In genomic region chr3:38022887-38023709, GRCh38 we compare ENCODE assay signal across 9 cellular contexts. TPM values are rescaled to one million over a fixed set of nuclear protein-coding genes. Genes with fewer than 3 reads are reported as not detected.
DNase-seq lines count a peak whose midpoint lies in the region; ATAC-seq, FAIRE-seq and TF ChIP-seq lines count a peak whose summit lies in the region.
"Had no signal": no experiment of that assay in that cellular context is flagged by ENCODE, and none has a peak within 500 bp of the region (broad histone marks: within the 10 kb centered on the region; RNA-seq: fewer than 3 reads in every experiment).

No MANE protein-coding gene starts in this region.

- CTCF ChIA-PET in MCF 10A (lab: Yijun Ruan, JAX): interaction anchor here (0.8 to 2.3 kb wide), 2 partner anchors 26 to 108 kb away, joined by 3 to 9 read pairs; no protein-coding TSS in a partner anchor
- CTCF ChIA-PET in GM12878 (lab: Yijun Ruan, JAX): interaction anchor here (1.7 to 2.2 kb wide), 2 partner anchors 18 to 19 kb away, joined by 4 to 7 read pairs; no protein-coding TSS in a partner anchor

- RAD21 ChIA-PET in GM12878 (lab: Charles Lee; ENCODE audit: unreplicated experiment): interaction anchor here (1.2 kb wide), 1 partner anchor 19 kb away, joined by 3 read pairs; no protein-coding TSS in a partner anchor

- no peaks in the 10 kb centered on the region for H3K27me3 Mint-ChIP-seq in MCF 10A (ENCODE audit: insufficient read depth, unreplicated experiment)

- TF ChIP-seq RAD21 in GM12878 (IDR thresholded peaks at IDR 0.05; ENCODE audit: insufficient read depth, low read depth, low read length): no peak

- no peaks in the 10 kb centered on the region for H3K9me3 Mint-ChIP-seq in MCF 10A (ENCODE audit: unreplicated experiment)

- peak overlapping the region in 1 of 3 donors; percentile 80 for H3K4me3 ChIP-seq in breast epithelium
- no peak overlapping the region for H3K4me3 ChIP-seq in GM12878
- peak overlapping the region; percentile 63 for H3K4me3 ChIP-seq in mesodermal cell (ENCODE audit: extremely low read depth, insufficient read depth, low read length, poor library complexity, severe bottlenecking)
- no peak overlapping the region for H3K4me3 ChIP-seq in tibial artery

- peak overlapping the region in 1 of 2 donors; percentile 98 for H3K27ac ChIP-seq in breast epithelium
- H3K27ac ChIP-seq in GM12878 (ENCODE audit: control insufficient read depth, insufficient read depth): no peak overlapping the region
- H3K27ac ChIP-seq in mesodermal cell (ENCODE audit: low read depth, low read length, severe bottlenecking): no peak overlapping the region
- peak overlapping the region; percentile 94 to 98 for H3K27ac ChIP-seq in tibial artery
- H3K27ac ChIP-seq: SJSA1 had no signal

- TF ChIP-seq POLR2A in breast epithelium (IDR thresholded peaks at IDR 0.05) (no peak), GM12878 (IDR thresholded peaks at IDR 0.05; ENCODE audit: low read depth, low read length) (no peak)

- H3K9me3 ChIP-seq in breast epithelium (no peaks in the 10 kb centered on the region), GM12878 (replicated peaks; ENCODE audit: control insufficient read depth, insufficient read depth, low read length) (no peaks in the 10 kb centered on the region), mesodermal cell (ENCODE audit: control insufficient read depth, low read length) (no peaks in the 10 kb centered on the region), tibial artery (no peaks in the 10 kb centered on the region)
- H3K9me3 ChIP-seq: SJSA1 had no signal

- no peak overlapping the region for H3K9ac ChIP-seq in GM12878 (ENCODE audit: control insufficient read depth, insufficient read depth, low read length)

- BruUV-seq in MCF 10A (replicated peaks; lab: Mats Ljungman, UMichigan): no TSS peak
- BruUV-seq in GM12878 (replicated peaks; lab: Mats Ljungman, UMichigan): no TSS peak

- no peaks in the 10 kb centered on the region for H3K79me2 ChIP-seq in GM12878 (ENCODE audit: control insufficient read depth, insufficient read depth, low read length)

- peak; percentile 59 for FAIRE-seq in GM12878 (lab: Jason Lieb, UNC)

- no peaks in the 10 kb centered on the region for H3K36me3 ChIP-seq in breast epithelium
- H3K36me3 ChIP-seq in GM12878 (ENCODE audit: control insufficient read depth in 2 of 2, insufficient read depth in 2 of 2, low read length in 1 of 2): no peaks in the 10 kb centered on the region
- peaks cover 15% of the 10 kb centered on the region for H3K36me3 ChIP-seq in mesodermal cell (ENCODE audit: control insufficient read depth, insufficient read depth, low read length)
- peaks cover 10 to 24% (median 21%) of the 10 kb centered on the region in 3 donors for H3K36me3 ChIP-seq in tibial artery
- H3K36me3 ChIP-seq: SJSA1 had no signal

- H3K27ac Mint-ChIP-seq in MCF 10A (ENCODE audit: low read depth, unreplicated experiment): no peak overlapping the region

- WGBS in GM12878 (ENCODE audit: insufficient coverage, insufficient replicate concordance, low lambda C conversion rate, missing lambda C conversion rate): 51% methylated on average over 6 of the region's 6 CpGs
- 93 to 95% methylated on average over 3 to 5 of the region's 6 CpGs for WGBS in mesodermal cell (ENCODE audit: insufficient coverage in 2 of 2), 2 experiments

- intact Hi-C loops in MCF 10A (cut with micrococcal nuclease) (no loop called here), breast epithelium (cut with DNase I; ENCODE audit: low total_unique reads) (no loop called here), GM12878 (cut with micrococcal nuclease; ENCODE audit: unreplicated experiment) (no loop called here), tibial artery (cut with DNase I; ENCODE audit: low total_unique reads) (no loop called here)

- TF ChIP-seq CTCF in MCF 10A (IDR thresholded peaks at IDR 0.05; ENCODE audit: unreplicated experiment) (no peak), breast epithelium (IDR thresholded peaks at IDR 0.05) (no peak), GM12878 (IDR thresholded peaks at IDR 0.05 in 2 of 3, conservative IDR thresholded peaks at IDR 0.05 in 1 of 3; ENCODE audit: control insufficient read depth in 2 of 3, extremely low read depth in 1 of 3, insufficient read depth in 1 of 3, low read depth in 3 of 3, low read length in 3 of 3) (no peak), tibial artery (IDR thresholded peaks at IDR 0.05) (no peak)

- SMC1A ChIA-PET in GM12878 (lab: Charles Lee; ENCODE audit: uncharacterized antibody, unreplicated experiment): interaction anchor here (0.6 to 0.7 kb wide), 2 partner anchors 49 to 56 kb away, joined by 3 read pairs; no protein-coding TSS in a partner anchor

- DNase-seq in MCF 10A (ENCODE audit: unreplicated experiment): no peak
- no peak for DNase-seq in breast epithelium (ENCODE audit: low spot score in 2 of 2)
- no peak for DNase-seq in GM12878 (ENCODE audit: low read depth, low spot score)
- peak in 1 of 2 donors; percentile 64 for DNase-seq in tibial artery
- no peak for DNase-seq in NCI-H128 (lab: John Stamatoyannopoulos, UW; ENCODE audit: unreplicated experiment)
- DNase-seq in iPS-NIHi7 (ENCODE audit: extremely low spot score): no peak
- DNase-seq in stimulated activated CD4-positive, alpha-beta T cell treated with anti-CD3 and anti-CD28 coated beads, Interleukin-2, amount 100 ng/mL, for 24 hours: no peak

- POLR2A ChIA-PET in MCF 10A (lab: Yijun Ruan, JAX): interaction anchor here (0.7 to 1.0 kb wide), 2 partner anchors 9 to 135 kb away, joined by 3 to 4 read pairs; no protein-coding TSS in a partner anchor
- POLR2A ChIA-PET in GM12878 (lab: Charles Lee): interaction anchor here (0.7 to 1.6 kb wide), 3 partner anchors 22 to 132 kb away, joined by 3 to 6 read pairs (median 3); no protein-coding TSS in a partner anchor

- no peaks in the 10 kb centered on the region for H3K36me3 Mint-ChIP-seq in MCF 10A (ENCODE audit: insufficient read depth, unreplicated experiment)

- H3K27me3 ChIP-seq in breast epithelium (no peaks in the 10 kb centered on the region), GM12878 (replicated peaks in 1 of 2; ENCODE audit: control insufficient read depth in 2 of 2, insufficient read depth in 2 of 2, low read length in 1 of 2) (peaks cover 0 to under 1% of the 10 kb centered on the region in 2 experiments; a peak in 2 of 4 replicates), tibial artery (no peaks in the 10 kb centered on the region)
- H3K27me3 ChIP-seq: SJSA1 had no signal

- no peak for TF ChIP-seq EP300 in GM12878 (IDR thresholded peaks at IDR 0.05; ENCODE audit: borderline replicate concordance in 1 of 2, control insufficient read depth in 1 of 2, low read depth in 2 of 2, low read length in 2 of 2)

- no peak for ATAC-seq in GM12878

- peaks cover 5 to 13% of the 10 kb centered on the region in 2 donors for H3K4me1 ChIP-seq in breast epithelium
- no peaks in the 10 kb centered on the region; the same call in none of the 2 replicates for H3K4me1 ChIP-seq in GM12878 (ENCODE audit: control insufficient read depth, insufficient read depth, low read length)
- H3K4me1 ChIP-seq in mesodermal cell (ENCODE audit: control insufficient read depth, insufficient read depth, low read length, poor library complexity, severe bottlenecking): peaks cover 18% of the 10 kb centered on the region
- peaks cover 0 to 46% (median 31%) of the 10 kb centered on the region in 4 donors for H3K4me1 ChIP-seq in tibial artery

- peaks cover 27% of the 10 kb centered on the region for H3K4me1 Mint-ChIP-seq in MCF 10A (ENCODE audit: insufficient read depth, unreplicated experiment)

- no peaks in the 10 kb centered on the region for H4K20me1 ChIP-seq in GM12878 (ENCODE audit: control insufficient read depth, insufficient read depth)

- no peak overlapping the region for H2AFZ ChIP-seq in GM12878 (ENCODE audit: control insufficient read depth, low read depth, low read length)

- H3K4me2 ChIP-seq in GM12878 (ENCODE audit: control insufficient read depth, insufficient read depth): peak overlapping the region; percentile 90; the same call in 1 of the 2 replicates

- peak overlapping the region; percentile 100 for H3K4me3 Mint-ChIP-seq in MCF 10A (ENCODE audit: unreplicated experiment)

- in situ Hi-C loops in GM12878 (cut with MboI): no loop called here

RNA-seq across cellular contexts. Expression of gene PLCD1, which starts 6.3 kb away (rescaled TPM):
- total RNA-seq in MCF 10A (2022): 1.8 and 3.1 TPM in 2 replicates
- 10 to 100 TPM; 17.0 to 36.2 (median 23.4) TPM for total RNA-seq in breast epithelium
- 3.8 and 5.4 TPM in 2 replicates for total RNA-seq in GM12878 (2013; cell fraction: nucleolus; rRNA removed)
- 0.73 and 1.2 TPM in 2 replicates for total RNA-seq in GM12878 (2014; rRNA removed)
- 0.55 and 0.89 TPM in 2 replicates for total RNA-seq in GM12878 (2014; rRNA removed; fragmentation: Illumina TruSeq; extraction: Trizol)
- 1.6 and 2.4 TPM in 2 replicates for total RNA-seq in GM12878 (2021)
- polyA plus RNA-seq in GM12878 (2011; ENCODE audit: low read depth): 5.4 TPM
- 1.8 and 3.5 TPM in 2 replicates for polyA plus RNA-seq in GM12878 (2011; rRNA removed)
- 3.6 and 4.2 TPM in 2 replicates for polyA plus RNA-seq in GM12878 (2011; cell fraction: cytosol; rRNA removed)
- 12.2 and 13.7 TPM in 2 replicates for polyA plus RNA-seq in GM12878 (2011; cell fraction: nucleus; rRNA removed)
- 3.9 and 5.8 TPM in 2 replicates for polyA plus RNA-seq in GM12878 (2012)
- polyA plus RNA-seq in GM12878 (2014; fragmentation: Illumina TruSeq; extraction: Trizol): 0.32 and 1.0 TPM in 2 replicates
- under 1 TPM in 1 of 2 experiments, not detected in 1; 0.20 TPM for polyA plus RNA-seq in GM12878 (2014; fragmentation: Nextera tagmentation; extraction: Ambion mirVana)
- 1.5 and 3.9 TPM in 2 replicates for polyA plus RNA-seq in GM12878 (2014; rRNA removed)
- polyA plus RNA-seq in GM12878 (2016; fragmentation: Nextera tagmentation; extraction: Ambion mirVana): 1 to 10 TPM; 1.2 to 2.0 TPM
- 4.3 and 4.8 TPM in 2 replicates for polyA minus RNA-seq in GM12878 (2011; rRNA and poly(A)+ RNA removed)
- 3.6 and 4.5 TPM in 2 replicates for polyA minus RNA-seq in GM12878 (2011; cell fraction: cytosol; rRNA and poly(A)+ RNA removed)
- polyA minus RNA-seq in GM12878 (2011; cell fraction: nucleus; rRNA and poly(A)+ RNA removed): 3.1 and 6.9 TPM in 2 replicates
- polyA plus RNA-seq in mesodermal cell (2013, experiment 1 of 2): 56.1 TPM
- 43.3 TPM for polyA plus RNA-seq in mesodermal cell (2013, experiment 2 of 2)

RNA-seq across cellular contexts. Expression of gene DLEC1, which starts 15.9 kb away (rescaled TPM):
- 1.3 TPM in 1 of 2 replicates, not detected in the other for total RNA-seq in MCF 10A (2022)
- 1 to 10 TPM in 2 of 3 donors, under 1 TPM in 1; 0.98 to 2.0 (median 1.1) TPM for total RNA-seq in breast epithelium
- 1.2 and 4.2 TPM in 2 replicates for total RNA-seq in GM12878 (2013; cell fraction: nucleolus; rRNA removed)
- not detected in 2 replicates for total RNA-seq in GM12878 (2014; rRNA removed)
- total RNA-seq in GM12878 (2014; rRNA removed; fragmentation: Illumina TruSeq; extraction: Trizol): 0.04 TPM in 1 of 2 replicates, not detected in the other
- 0.08 TPM in 2 replicates for total RNA-seq in GM12878 (2021)
- polyA plus RNA-seq in GM12878 (2011; ENCODE audit: low read depth): 0.05 TPM
- 0.03 and 0.05 TPM in 2 replicates for polyA plus RNA-seq in GM12878 (2011; rRNA removed)
- 0.02 and 0.03 TPM in 2 replicates for polyA plus RNA-seq in GM12878 (2011; cell fraction: cytosol; rRNA removed)
- polyA plus RNA-seq in GM12878 (2011; cell fraction: nucleus; rRNA removed): 0.35 and 0.81 TPM in 2 replicates
- 0.07 and 0.50 TPM in 2 replicates for polyA plus RNA-seq in GM12878 (2012)
- not detected in 2 replicates for polyA plus RNA-seq in GM12878 (2014; fragmentation: Illumina TruSeq; extraction: Trizol)
- polyA plus RNA-seq in GM12878 (2014; fragmentation: Nextera tagmentation; extraction: Ambion mirVana): under 1 TPM; 0.07 to 0.14 TPM
- 0.03 and 0.04 TPM in 2 replicates for polyA plus RNA-seq in GM12878 (2014; rRNA removed)
- polyA plus RNA-seq in GM12878 (2016; fragmentation: Nextera tagmentation; extraction: Ambion mirVana): under 1 TPM in 1 of 2 experiments, not detected in 1; 0.29 TPM
- polyA minus RNA-seq in GM12878 (2011; rRNA and poly(A)+ RNA removed): 0.07 and 0.21 TPM in 2 replicates
- polyA minus RNA-seq in GM12878 (2011; cell fraction: cytosol; rRNA and poly(A)+ RNA removed): not detected in 2 replicates
- polyA minus RNA-seq in GM12878 (2011; cell fraction: nucleus; rRNA and poly(A)+ RNA removed): 0.10 and 3.7 TPM in 2 replicates
- 0.11 TPM for polyA plus RNA-seq in mesodermal cell (2013, experiment 1 of 2)
- 0.20 TPM for polyA plus RNA-seq in mesodermal cell (2013, experiment 2 of 2)
- total RNA-seq: SJSA1 had no signal

RNA-seq across cellular contexts. Expression of gene VILL, which starts 32.5 kb away (rescaled TPM):
- total RNA-seq in MCF 10A (2022) (not detected in 2 replicates), breast epithelium (10 to 100 TPM; 11.0 to 17.4 (median 15.4) TPM), GM12878 (2014; rRNA removed) (3.4 and 3.9 TPM in 2 replicates), GM12878 (2014; rRNA removed; fragmentation: Illumina TruSeq; extraction: Trizol) (1.3 and 1.9 TPM in 2 replicates), GM12878 (2021) (3.7 and 4.1 TPM in 2 replicates)
- total RNA-seq in GM12878 (2013; cell fraction: nucleolus; rRNA removed): 18.9 TPM in 2 replicates
- 3.8 TPM for polyA plus RNA-seq in GM12878 (2011; ENCODE audit: low read depth)
- polyA plus RNA-seq in GM12878 (2011; rRNA removed) (3.1 and 5.4 TPM in 2 replicates), GM12878 (2014; fragmentation: Illumina TruSeq; extraction: Trizol) (0.41 and 1.4 TPM in 2 replicates), GM12878 (2014; fragmentation: Nextera tagmentation; extraction: Ambion mirVana) (under 1 TPM in 1 of 2 experiments, not detected in 1; 0.15 TPM), GM12878 (2014; rRNA removed) (4.2 and 4.3 TPM in 2 replicates), GM12878 (2016; fragmentation: Nextera tagmentation; extraction: Ambion mirVana) (1 to 10 TPM; 2.1 TPM)
- 7.7 and 8.5 TPM in 2 replicates for polyA plus RNA-seq in GM12878 (2011; cell fraction: cytosol; rRNA removed)
- 44.3 and 44.4 TPM in 2 replicates for polyA plus RNA-seq in GM12878 (2011; cell fraction: nucleus; rRNA removed)
- 5.6 and 5.9 TPM in 2 replicates for polyA plus RNA-seq in GM12878 (2012)
- 7.5 and 18.4 TPM in 2 replicates for polyA minus RNA-seq in GM12878 (2011; rRNA and poly(A)+ RNA removed)
- 2.8 and 3.2 TPM in 2 replicates for polyA minus RNA-seq in GM12878 (2011; cell fraction: cytosol; rRNA and poly(A)+ RNA removed)
- polyA minus RNA-seq in GM12878 (2011; cell fraction: nucleus; rRNA and poly(A)+ RNA removed): 14.3 and 19.2 TPM in 2 replicates
- polyA plus RNA-seq in mesodermal cell (2013, experiment 1 of 2): 4.1 TPM
- 2.7 TPM for polyA plus RNA-seq in mesodermal cell (2013, experiment 2 of 2)

Comparison
In these comparisons a context has a peak if more than half of its experiments do, and no peak if none do; other contexts are left out.
1. H3K27ac ChIP-seq: peak in tibial artery (2 of 2); none in GM12878 (single experiment) and mesodermal cell (single experiment).